ENCODE assay signal across 22 cellular contexts in genomic region chr20:40191573-40191972, GRCh38.
DNase-seq lines count a peak whose midpoint lies in the region; ATAC-seq, FAIRE-seq and TF ChIP-seq lines count a peak whose summit lies in the region.
"Had no signal": no experiment of that assay in that cellular context is flagged by ENCODE, and none has a peak within 500 bp of the region (broad histone marks: within the 10 kb centered on the region; RNA-seq: fewer than 3 reads in every experiment).

No MANE protein-coding gene starts in this region.

- WGBS in prostate gland, result 26% methylated on average over 4 of the region's 4 CpGs

- intact Hi-C loops in Right ventricle myocardium inferior (cut with DNase I), result no loop called here
- intact Hi-C loops in left cardiac atrium (cut with DNase I), result no loop called here
- intact Hi-C loops in prostate gland (cut with DNase I), result no loop called here
- intact Hi-C loops in head of caudate nucleus (cut with DNase I), result no loop called here

- H3K27ac ChIP-seq in right atrium auricular region (no peak overlapping the region), prostate gland (peak overlapping the region in 1 of 2 donors; percentile 28)
- H3K27ac ChIP-seq: Peyer's patch had no signal

- no peak for TF ChIP-seq CTCF in right atrium auricular region (IDR thresholded peaks at IDR 0.05)
- TF ChIP-seq CTCF in prostate gland (IDR thresholded peaks at IDR 0.05), result no peak
- TF ChIP-seq CTCF in D721Med (IDR thresholded peaks at IDR 0.05; ENCODE audit: insufficient read depth, missing control alignments), result no peak

- H3K36me3 ChIP-seq in right atrium auricular region, result no peaks in the 10 kb centered on the region
- no peaks in the 10 kb centered on the region for H3K36me3 ChIP-seq in prostate gland
- H3K36me3 ChIP-seq: Peyer's patch had no signal

- peak; percentile 80 for ATAC-seq in Right ventricle myocardium inferior
- ATAC-seq in left cardiac atrium, result peak; percentile 50 to 79
- ATAC-seq in HG03280 (IDR thresholded peaks at IDR 0.05; ENCODE audit: unreplicated experiment), result no peak

- FAIRE-seq in D721Med (lab: Jason Lieb, UNC), result no peak

- H3K4me1 ChIP-seq in right atrium auricular region (peaks cover 0 to 23% of the 10 kb centered on the region in 2 donors), prostate gland (replicated peaks) (no peaks in the 10 kb centered on the region)
- H3K4me1 ChIP-seq: Caco-2, Peyer's patch had no signal

- no peak for TF ChIP-seq POLR2A in prostate gland (IDR thresholded peaks at IDR 0.05)

- H3K27me3 ChIP-seq in right atrium auricular region, result no peaks in the 10 kb centered on the region
- no peaks in the 10 kb centered on the region for H3K27me3 ChIP-seq in prostate gland (replicated peaks; ENCODE audit: insufficient read depth)
- H3K27me3 ChIP-seq: Peyer's patch had no signal

- no peak overlapping the region for H3K4me3 ChIP-seq in right atrium auricular region
- H3K4me3 ChIP-seq in prostate gland, result no peak overlapping the region
- H3K4me3 ChIP-seq: Peyer's patch had no signal

- DNase-seq in Right ventricle myocardium inferior (ENCODE audit: missing footprints) (no peak), right atrium auricular region (ENCODE audit: low spot score) (no peak), left cardiac atrium (no peak), prostate gland (ENCODE audit: low spot score) (peak; percentile 47), head of caudate nucleus (no peak), SHP77 treated with DMSO at 0.1 percent for 48 hours (lab: John Stamatoyannopoulos, UW) (no peak), D721Med (ENCODE audit: insufficient read length, low spot score) (no peak)
- DNase-seq: 8988T; Caco-2; CD4-positive, alpha-beta T cell; DMS153; GDM1; HFFc6; KG1; NCI-H1048; NCI-H1436; NCI-H2029 treated with DMSO at 0.1 percent for 48 hours; NCI-H2171; NCI-H446; NK-92 treated with Interleukin-12 subunit alpha and Interleukin-12 subunit beta, amount 100 ng/mL, for 24 hours; Peyer's patch had no signal

- H3K9me3 ChIP-seq in right atrium auricular region (no peaks in the 10 kb centered on the region), prostate gland (no peaks in the 10 kb centered on the region)
- H3K9me3 ChIP-seq: Caco-2, Peyer's patch had no signal
